ENCODE assay signal across 8 cellular contexts in genomic region chr6:134174790-134175531, GRCh38.
DNase-seq lines count a peak whose midpoint lies in the region; ATAC-seq and TF ChIP-seq lines count a peak whose summit lies in the region.

No MANE protein-coding gene starts in this region.

- peak; percentile 74 for ATAC-seq in RWPE2 (ENCODE audit: low read depth)

- H3K4me3 ChIP-seq in RWPE2 (ENCODE audit: severe bottlenecking) (peak overlapping the region; percentile 60), stomach (peak overlapping the region; percentile 67 to 79 (median 74))

- peak overlapping the region; percentile 88 for H3K27ac Mint-ChIP-seq in neural crest cell (ENCODE audit: unreplicated experiment)

- H3K4me1 Mint-ChIP-seq in neural crest cell: peaks cover 31% of the 10 kb centered on the region

- TF ChIP-seq POLR2A in stomach (IDR thresholded peaks at IDR 0.05): peak in 2 of 4 donors; percentile 43 to 86

- TF ChIP-seq EP300 in stomach (IDR thresholded peaks at IDR 0.05): no peak

- no peaks in the 10 kb centered on the region for H3K9me3 Mint-ChIP-seq in neural crest cell

- DNase-seq in ELF-1 (ENCODE audit: low read depth, low spot score) (peak; percentile 95), GOT3 (lab: John Stamatoyannopoulos, UW) (peak; percentile 79), LHCN-M2 (ENCODE audit: low read depth) (peak; percentile 87), RWPE2 (ENCODE audit: low spot score) (peak; percentile 81), activated gamma-delta T cell (lab: John Stamatoyannopoulos, UW) (peak; percentile 86), fibroblast of the conjunctiva (ENCODE audit: low read depth) (peak; percentile 75), neural crest cell (ENCODE audit: low read depth, low spot score) (peak; percentile 89), stomach (peak; percentile 97)

- H3K27me3 ChIP-seq in RWPE2 (ENCODE audit: insufficient read depth, poor library complexity, severe bottlenecking) (no peaks in the 10 kb centered on the region), stomach (no peaks in the 10 kb centered on the region)

- H3K4me3 Mint-ChIP-seq in neural crest cell: peak overlapping the region; percentile 96

- 0 to 7% (median 1%) methylated on average over 3 to 97 of the region's 97 CpGs for WGBS in stomach, 5 donors

- H3K27ac ChIP-seq in RWPE2 (ENCODE audit: poor library complexity, severe bottlenecking) (peak overlapping the region; percentile 91), stomach (peak overlapping the region; percentile 98 to 100 (median 99))

- H3K27me3 Mint-ChIP-seq in neural crest cell (ENCODE audit: low read depth): peaks cover 28% of the 10 kb centered on the region

- H3K36me3 ChIP-seq in RWPE2 (ENCODE audit: low read depth) (peaks cover 46% of the 10 kb centered on the region), stomach (peaks cover 34 to 39% (median 34%) of the 10 kb centered on the region in 4 donors)

- H3K36me3 Mint-ChIP-seq in neural crest cell (ENCODE audit: low read depth): no peaks in the 10 kb centered on the region

- TF ChIP-seq CTCF in RWPE2 (IDR thresholded peaks at IDR 0.05; ENCODE audit: poor library complexity, severe bottlenecking) (no peak), neural crest cell (conservative IDR thresholded peaks at IDR 0.05) (no peak), stomach (IDR thresholded peaks at IDR 0.05) (peak in 1 of 7 experiments; percentile 9)

- H3K9me3 ChIP-seq in RWPE2 (ENCODE audit: severe bottlenecking) (no peaks in the 10 kb centered on the region), stomach (no peaks in the 10 kb centered on the region)

- peaks cover 36% of the 10 kb centered on the region for H3K4me1 ChIP-seq in RWPE2 (ENCODE audit: insufficient read depth, poor library complexity, severe bottlenecking)
- H3K4me1 ChIP-seq in stomach: peaks cover 20 to 70% (median 38%) of the 10 kb centered on the region in 4 donors

- intact Hi-C loops in stomach (cut with DNase I; ENCODE audit: low total_unique reads): loop anchor here (5.0 kb wide), 2 partner anchors 467 to 647 kb away; no protein-coding TSS in a partner anchor

Comparison
In these comparisons a context has a peak if more than half of its experiments do, and no peak if none do; other contexts are left out.
1. Peak in every context shown above with its lines: DNase-seq, ATAC-seq, H3K4me3 ChIP-seq and H3K27ac ChIP-seq.